Comparison of ENCODE assay signal across 8 cellular contexts in the genomic region with DNA sequence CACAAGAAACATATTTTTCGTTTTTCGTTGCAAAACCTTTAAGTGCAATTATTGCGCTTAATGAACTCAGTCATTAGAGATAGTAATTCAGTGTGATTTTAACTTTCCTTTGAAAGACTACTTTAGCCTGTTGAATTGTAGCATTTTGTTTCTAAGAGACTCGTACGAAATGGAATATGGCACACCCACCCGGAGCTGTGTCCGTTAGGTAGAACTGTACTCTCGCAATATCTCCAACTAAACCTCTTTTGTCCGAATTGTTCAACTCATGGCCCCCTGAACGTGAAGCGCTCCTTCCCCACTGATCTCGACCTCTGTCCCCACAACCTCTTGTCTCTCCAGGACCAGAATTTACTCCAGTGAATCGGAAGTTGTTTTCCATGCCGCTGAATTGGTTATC. TPM values are rescaled to one million over a fixed set of nuclear protein-coding genes. Genes with fewer than 3 reads are reported as not detected.
DNase-seq lines count a peak whose midpoint lies in the region; ATAC-seq and TF ChIP-seq lines count a peak whose summit lies in the region.

No MANE protein-coding gene starts in this region.

- H2AFZ ChIP-seq in neuron (ENCODE audit: low read depth, low read length), result peak overlapping the region; percentile 39

- no peaks in the 10 kb centered on the region for H3K9me3 ChIP-seq in gastroesophageal sphincter
- peaks cover 6% of the 10 kb centered on the region for H3K9me3 ChIP-seq in neuron (ENCODE audit: low read length)

- ATAC-seq in gastroesophageal sphincter, result no peak

- no peak for TF ChIP-seq POLR2A in gastroesophageal sphincter (IDR thresholded peaks at IDR 0.05)

- H3K36me3 ChIP-seq in gastroesophageal sphincter (peaks cover 0 to 4% of the 10 kb centered on the region in 2 donors), neuron (ENCODE audit: insufficient read depth, low read length) (peaks cover 12% of the 10 kb centered on the region)

- no peaks in the 10 kb centered on the region for H3K27me3 ChIP-seq in gastroesophageal sphincter
- H3K27me3 ChIP-seq in neuron (ENCODE audit: insufficient read depth, low read length), result no peaks in the 10 kb centered on the region

- TF ChIP-seq EP300 in gastroesophageal sphincter (IDR thresholded peaks at IDR 0.05), result no peak

- peak; percentile 36 for DNase-seq in NCI-H82 (lab: John Stamatoyannopoulos, UW)
- no peak for DNase-seq in NCI-H82 treated with DMSO at 0.1 percent for 48 hours (lab: John Stamatoyannopoulos, UW; ENCODE audit: unreplicated experiment)
- DNase-seq in NCI-H1694 (lab: John Stamatoyannopoulos, UW), result peak; percentile 9
- DNase-seq in activated T-cell treated with anti-CD3 and anti-CD28 coated beads, Interleukin-2, amount 50 U/mL, for 48 hours, result peak; percentile 33 to 36
- DNase-seq in NCI-H774 (lab: John Stamatoyannopoulos, UW), result no peak
- DNase-seq in activated gamma-delta T cell treated with Interleukin-2 at 50 U/mL for 16 hours, result no peak

- 0% methylated on average over 14 of the region's 14 CpGs for WGBS in gastroesophageal sphincter (ENCODE audit: low coverage in 1 of 2), 2 donors

- no peak for TF ChIP-seq CTCF in gastroesophageal sphincter (IDR thresholded peaks at IDR 0.05)

- peak overlapping the region; percentile 92 to 98 (median 97) for H3K27ac ChIP-seq in gastroesophageal sphincter

- H3K4me1 ChIP-seq in gastroesophageal sphincter (peaks cover 9 to 50% (median 15%) of the 10 kb centered on the region in 3 donors), neuron (ENCODE audit: insufficient read depth, low read length) (peaks cover 8% of the 10 kb centered on the region)

- peak overlapping the region; percentile 75 to 79 for H3K4me3 ChIP-seq in gastroesophageal sphincter
- peak overlapping the region; percentile 89 for H3K4me3 ChIP-seq in neuron (ENCODE audit: low read length)

RNA-seq across cellular contexts. Expression of a gene that starts 0.8 kb away (rescaled TPM):
- 10 to 100 TPM; 30.0 to 65.7 (median 40.2) TPM for total RNA-seq in gastroesophageal sphincter

Comparison
In these comparisons a context has a peak if more than half of its experiments do, and no peak if none do; other contexts are left out.
1. DNase-seq: peak in NCI-H82 (single experiment), NCI-H1694 (single experiment) and activated T-cell treated with anti-CD3 and anti-CD28 coated beads, Interleukin-2, amount 50 U/mL, for 48 hours (2 of 2); none in NCI-H82 treated with DMSO at 0.1 percent for 48 hours (single experiment), NCI-H774 (single experiment) and activated gamma-delta T cell treated with Interleukin-2 at 50 U/mL for 16 hours (single experiment).